In the genomic region with DNA sequence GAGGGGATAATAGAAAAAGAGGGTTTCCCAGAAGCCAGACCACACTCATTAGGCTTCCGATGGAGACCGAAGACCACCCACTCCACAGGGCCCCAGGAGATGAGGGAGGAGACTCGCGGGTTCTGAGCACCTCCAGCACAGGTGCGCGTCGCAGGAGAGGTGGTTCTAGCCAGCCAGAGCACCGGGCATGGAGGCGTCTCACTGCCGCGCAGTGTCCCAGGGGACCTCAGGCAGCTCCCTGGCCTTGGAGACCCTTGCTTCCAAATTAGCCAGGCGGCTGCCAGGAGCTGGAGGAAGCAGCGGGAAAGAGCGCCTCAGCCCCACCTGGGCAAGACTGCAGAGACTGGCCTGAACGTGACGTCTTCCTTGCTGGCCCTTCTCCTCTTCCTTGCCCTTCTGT, we compare ENCODE assay signal across 29 cellular contexts.
"Had no signal": no experiment of that assay in that cellular context is flagged by ENCODE, and none has a peak within 500 bp of the region (broad histone marks: within the 10 kb centered on the region; RNA-seq: fewer than 3 reads in every experiment).

No MANE protein-coding gene starts in this region.

- H3K27me3 ChIP-seq: ascending aorta, breast epithelium, cardiac muscle cell, esophagus muscularis mucosa, foreskin keratinocyte, gastrocnemius medialis, heart right ventricle, hepatocyte had no signal

- H2AFZ ChIP-seq: hepatocyte had no signal

- H3K4me1 ChIP-seq: ascending aorta, breast epithelium, esophagus muscularis mucosa, foreskin keratinocyte, gastrocnemius medialis, heart right ventricle had no signal

- H3K4me3 ChIP-seq: ascending aorta, breast epithelium, cardiac muscle cell, coronary artery, dorsolateral prefrontal cortex, esophagus muscularis mucosa, gastrocnemius medialis, heart right ventricle, hepatocyte had no signal

- ATAC-seq: activated naive CD4-positive, alpha-beta T cell treated with anti-CD3 and anti-CD28 coated beads, Interleukin-2, amount 50 U/mL, for 72 hours; activated T-cell treated with anti-CD3 and anti-CD28 coated beads, Interleukin-2, amount 50 U/mL, for 72 hours; foreskin keratinocyte; gastrocnemius medialis; T-helper 17 cell had no signal

- H3K4me2 ChIP-seq: hepatocyte had no signal

- DNase-seq: activated CD4-positive, alpha-beta memory T cell treated with anti-CD3 and anti-CD28 coated beads, Interleukin-2, amount 10 ng/mL, durations not matched to agents 7 days and 5 days; activated CD4-positive, alpha-beta T cell treated with anti-CD3 and anti-CD28 coated beads for 1 hour; activated CD4-positive, alpha-beta T cell treated with anti-CD3 and anti-CD28 coated beads for 4 hours; activated CD4-positive, alpha-beta T cell treated with anti-CD3 and anti-CD28 coated beads, Interleukin-2, amount 10 ng/mL, durations not matched to agents 7 days and 5 days; activated CD4-positive, alpha-beta T cell treated with anti-CD3 and anti-CD28 coated beads, Interleukin-2, amount 50 U/mL, for 4 hours; activated CD8-positive, alpha-beta memory T cell treated with anti-CD3 and anti-CD28 coated beads, Interleukin-2, amount 50 U/mL, for 48 hours; activated gamma-delta T cell; activated naive CD4-positive, alpha-beta T cell; activated naive CD4-positive, alpha-beta T cell treated with anti-CD3 and anti-CD28 coated beads, Interleukin-2, amount 10 ng/mL, durations not matched to agents 7 days and 5 days; activated naive CD8-positive, alpha-beta T cell treated with anti-CD3 and anti-CD28 coated beads, Interleukin-2, amount 10 ng/mL, durations not matched to agents 7 days and 5 days; activated T-cell treated with anti-CD3 and anti-CD28 coated beads for 4 hours; activated T-cell treated with anti-CD3 and anti-CD28 coated beads, Interleukin-2, amount 50 U/mL, for 24 hours; activated T-cell treated with anti-CD3 and anti-CD28 coated beads, Interleukin-2, amount 50 U/mL, for 72 hours; central memory CD4-positive, alpha-beta T cell; cerebellar nuclear complex; dorsolateral prefrontal cortex; effector memory CD4-positive, alpha-beta T cell; foreskin keratinocyte; gastrocnemius medialis; heart right ventricle; T-helper 17 cell; T1000 had no signal

- H3K27ac ChIP-seq: ascending aorta, breast epithelium, cardiac muscle cell, coronary artery, dorsolateral prefrontal cortex, esophagus muscularis mucosa, foreskin keratinocyte, gastrocnemius medialis, heart right ventricle, hepatocyte had no signal

- H3K36me3 ChIP-seq: ascending aorta, breast epithelium, cardiac muscle cell, esophagus muscularis mucosa, gastrocnemius medialis, heart right ventricle had no signal

- H3K9me3 ChIP-seq: ascending aorta, breast epithelium, esophagus muscularis mucosa, gastrocnemius medialis, heart right ventricle had no signal

- H3K79me2 ChIP-seq: hepatocyte had no signal
